8 cellular contexts compared by ENCODE assay signal in genomic region chr22:43088616-43088978, GRCh38.
A peak's percentile ranks its signal among the peaks of the same experiment; 100 is the strongest.
DNase-seq lines count a peak whose midpoint lies in the region; ATAC-seq and TF ChIP-seq lines count a peak whose summit lies in the region.

No MANE protein-coding gene starts in this region.

- DNase-seq in AG10803 (ENCODE audit: low read depth): no peak
- no peak for DNase-seq in brain microvascular endothelial cell
- no peak for DNase-seq in HUDEP-2 (lab: John Stamatoyannopoulos, UW; ENCODE audit: unreplicated experiment in 76 of 76)
- DNase-seq in ACHN: no peak

- peaks cover 0 to 7% of the 10 kb centered on the region in 2 donors for H3K4me1 ChIP-seq in muscle layer of duodenum (ENCODE audit: control insufficient read depth in 1 of 2, insufficient read depth in 2 of 2, low read length in 2 of 2)

- no peaks in the 10 kb centered on the region for H3K36me3 ChIP-seq in brain microvascular endothelial cell (replicated peaks)
- no peaks in the 10 kb centered on the region for H3K36me3 ChIP-seq in muscle layer of duodenum (ENCODE audit: control insufficient read depth in 1 of 2, insufficient read depth in 2 of 2, low read length in 2 of 2)

- H3K4me3 ChIP-seq in AG10803 (ENCODE audit: low read length): peak overlapping the region; percentile 82
- H3K4me3 ChIP-seq in brain microvascular endothelial cell (ENCODE audit: low read depth, low read length): peak overlapping the region; percentile 85
- H3K4me3 ChIP-seq in muscle layer of duodenum (ENCODE audit: low read depth in 1 of 2, low read length in 2 of 2): peak overlapping the region; percentile 84 to 98

- H3K27me3 ChIP-seq in brain microvascular endothelial cell (replicated peaks): no peaks in the 10 kb centered on the region
- H3K27me3 ChIP-seq in muscle layer of duodenum (ENCODE audit: low read depth, low read length): no peaks in the 10 kb centered on the region

- peak overlapping the region; percentile 37 for H3K27ac ChIP-seq in brain microvascular endothelial cell
- no peak overlapping the region for H3K27ac ChIP-seq in muscle layer of duodenum (ENCODE audit: low read length)

- in situ Hi-C loops in brain microvascular endothelial cell (cut with HindIII; ENCODE audit: low pct_ligation_motif_present, low sequenced_read_pairs) (no loop called here), ACHN (cut with HindIII; ENCODE audit: low pct_ligation_motif_present, low pct_unique_long_range_greater_than_20kb, low sequenced_read_pairs) (no loop called here)

- no peaks in the 10 kb centered on the region for H3K9me3 ChIP-seq in muscle layer of duodenum (ENCODE audit: control insufficient read depth in 1 of 2, low read length in 2 of 2)

- peak; percentile 13 for ATAC-seq in HG03159 (IDR thresholded peaks at IDR 0.05; ENCODE audit: unreplicated experiment)
- no peak for ATAC-seq in GM18858 (IDR thresholded peaks at IDR 0.05; ENCODE audit: unreplicated experiment)
- no peak for ATAC-seq in HG02970 (IDR thresholded peaks at IDR 0.05; ENCODE audit: low FRiP score, unreplicated experiment)

- no peak for TF ChIP-seq CTCF in AG10803 (conservative IDR thresholded peaks at IDR 0.05; ENCODE audit: low read length)
- no peak for TF ChIP-seq CTCF in brain microvascular endothelial cell (IDR thresholded peaks at IDR 0.05; ENCODE audit: low read depth, low read length, missing control alignments)
